19 cellular contexts compared by ENCODE assay signal in the genomic region with DNA sequence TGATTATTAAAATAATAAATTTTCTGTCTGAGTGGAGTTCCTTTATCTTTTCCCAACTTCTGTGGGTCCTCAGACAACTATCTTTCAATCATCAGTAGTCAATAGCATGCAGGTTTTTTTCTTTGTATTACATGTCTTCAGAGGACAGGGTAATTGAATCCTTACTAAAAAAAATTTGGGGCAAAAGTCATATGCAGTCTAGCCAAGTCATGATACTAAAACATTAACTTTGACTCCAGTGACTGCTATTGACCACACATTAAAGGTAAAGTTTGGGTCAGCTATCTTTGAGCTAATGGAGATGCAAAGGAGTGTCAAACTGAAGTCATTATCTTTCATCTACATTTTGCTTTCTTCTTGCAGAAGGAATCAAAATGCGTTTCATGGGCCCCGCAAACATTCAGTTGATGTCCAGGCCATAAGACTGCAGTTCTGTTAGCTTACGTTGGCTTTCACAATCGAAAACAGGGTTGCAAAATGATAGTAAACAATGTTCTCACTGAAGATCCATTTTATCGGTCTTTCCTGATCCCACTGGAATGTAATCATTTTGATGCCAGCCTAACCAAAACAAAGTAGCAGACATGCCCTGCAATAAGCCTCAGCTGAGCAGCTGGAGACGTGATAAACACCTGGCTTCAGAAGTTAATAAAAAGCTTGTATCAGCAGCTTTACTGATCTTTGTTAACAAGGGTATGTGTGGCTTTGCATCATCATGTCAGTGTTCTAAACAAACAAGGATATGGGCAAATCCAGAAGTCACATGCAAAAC.
"Had no signal": no experiment of that assay in that cellular context is flagged by ENCODE, and none has a peak within 500 bp of the region (broad histone marks: within the 10 kb centered on the region; RNA-seq: fewer than 3 reads in every experiment).

No MANE protein-coding gene starts in this region.

- H3K4me1 Mint-ChIP-seq: activated naive CD4-positive, alpha-beta T cell treated with anti-CD3 and anti-CD28 coated beads, Interleukin-2, amount 50 U/mL, for 24 hours; mesothelial cell of epicardium; natural killer cell had no signal

- H3K36me3 Mint-ChIP-seq: activated naive CD4-positive, alpha-beta T cell treated with anti-CD3 and anti-CD28 coated beads, Interleukin-2, amount 50 U/mL, for 24 hours; brain; mesothelial cell of epicardium; natural killer cell had no signal

- H3K27me3 Mint-ChIP-seq: dendritic cell treated with granulocyte-macrophage colony-stimulating factor and Interleukin-4, amounts not matched to agents 40 ng/mL and 50 ng/mL, for 4 days had no signal

- H3K27me3 ChIP-seq: foreskin keratinocyte, upper lobe of left lung had no signal

- H3K27ac Mint-ChIP-seq: activated naive CD4-positive, alpha-beta T cell treated with anti-CD3 and anti-CD28 coated beads, Interleukin-2, amount 50 U/mL, for 24 hours; brain; dendritic cell treated with granulocyte-macrophage colony-stimulating factor and Interleukin-4, amounts not matched to agents 40 ng/mL and 50 ng/mL, for 4 days; mesothelial cell of epicardium; natural killer cell had no signal

- ATAC-seq: foreskin keratinocyte; natural killer cell; stimulated activated naive CD8-positive, alpha-beta T cell treated with anti-CD3 and anti-CD28 coated beads, Interleukin-15, Interleukin-2, amounts not matched to agents 100 U/mL and 50 U/mL, for 24 hours had no signal

- H3K27ac ChIP-seq: foreskin keratinocyte, left ventricle myocardium inferior, prostate gland, upper lobe of left lung had no signal

- DNase-seq: activated CD4-positive, alpha-beta T cell treated with anti-CD3 and anti-CD28 coated beads for 1 hour; activated gamma-delta T cell treated with Interleukin-2 at 50 U/mL for 16 hours; activated T-cell treated with anti-CD3 and anti-CD28 coated beads, Interleukin-2, amount 50 U/mL, for 1 hour; aorta; effector CD4-positive, alpha-beta T cell; erythroblast; foreskin keratinocyte; kidney; left ventricle myocardium inferior; mammary epithelial cell; natural killer cell; stimulated activated CD4-positive, alpha-beta T cell treated with anti-CD3 and anti-CD28 coated beads, Interleukin-4, amount 100 ng/mL, for 4 hours; stimulated activated naive CD8-positive, alpha-beta T cell treated with anti-CD3 and anti-CD28 coated beads, Interleukin-15, Interleukin-2, amounts not matched to agents 100 U/mL and 50 U/mL, for 24 hours; upper lobe of left lung had no signal

- H3K9me3 ChIP-seq: left ventricle myocardium inferior, prostate gland, upper lobe of left lung had no signal

- H3K36me3 ChIP-seq: left ventricle myocardium inferior, prostate gland, upper lobe of left lung had no signal

- H3K4me3 Mint-ChIP-seq: activated naive CD4-positive, alpha-beta T cell treated with anti-CD3 and anti-CD28 coated beads, Interleukin-2, amount 50 U/mL, for 24 hours; brain; dendritic cell treated with granulocyte-macrophage colony-stimulating factor and Interleukin-4, amounts not matched to agents 40 ng/mL and 50 ng/mL, for 4 days; mesothelial cell of epicardium; natural killer cell had no signal

- H3K4me1 ChIP-seq: left ventricle myocardium inferior, prostate gland, upper lobe of left lung had no signal

- H3K4me3 ChIP-seq: left ventricle myocardium inferior, prostate gland, upper lobe of left lung had no signal
